Comparison of ENCODE assay signal across 21 cellular contexts in the genomic region with DNA sequence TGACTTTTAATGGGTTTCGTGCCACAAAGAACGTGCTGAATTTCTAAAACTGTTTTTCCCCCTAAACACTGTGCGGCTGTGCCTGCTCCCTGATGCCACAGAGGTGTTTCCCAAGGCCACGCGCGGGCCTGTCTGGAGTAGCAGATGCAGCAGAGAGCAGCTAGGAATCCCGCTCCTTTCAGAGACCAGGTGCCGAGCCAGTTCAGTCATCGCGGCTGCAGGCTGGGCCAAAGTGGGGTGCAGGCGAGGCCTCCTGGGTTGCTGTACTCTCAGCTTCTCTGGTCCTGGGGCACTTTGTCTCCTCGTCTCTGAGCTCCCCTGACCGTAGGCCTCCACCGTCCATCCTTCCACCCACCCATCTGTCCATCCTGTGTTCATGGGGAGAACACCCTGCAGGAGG. TPM values are rescaled to one million over a fixed set of nuclear protein-coding genes. Genes with fewer than 3 reads are reported as not detected.
A peak's percentile ranks its signal among the peaks of the same experiment; 100 is the strongest.
DNase-seq lines count a peak whose midpoint lies in the region; ATAC-seq and TF ChIP-seq lines count a peak whose summit lies in the region.
"Had no signal": no experiment of that assay in that cellular context is flagged by ENCODE, and none has a peak within 500 bp of the region (broad histone marks: within the 10 kb centered on the region; RNA-seq: fewer than 3 reads in every experiment).

No MANE protein-coding gene starts in this region.

- no peak for ATAC-seq in activated naive CD8-positive, alpha-beta T cell treated with anti-CD3 and anti-CD28 coated beads, Interleukin-2, amount 50 U/mL, for 24 hours
- no peak for ATAC-seq in RWPE2 (ENCODE audit: low read depth)
- no peak for ATAC-seq in lower lobe of right lung
- no peak for ATAC-seq in HG02970 (IDR thresholded peaks at IDR 0.05; ENCODE audit: low FRiP score, unreplicated experiment)
- ATAC-seq: GM12878, HCT116 had no signal

- H3K27ac ChIP-seq in RWPE2 (ENCODE audit: poor library complexity, severe bottlenecking) = no peak overlapping the region
- no peak overlapping the region for H3K27ac ChIP-seq in lower lobe of right lung
- H3K27ac ChIP-seq: 22Rv1, BLaER1, C4-2B, GM23248 had no signal

- H3K27me3 ChIP-seq in RWPE2 (ENCODE audit: insufficient read depth, poor library complexity, severe bottlenecking) = no peaks in the 10 kb centered on the region
- H3K27me3 ChIP-seq in lower lobe of right lung (ENCODE audit: low read depth) = no peaks in the 10 kb centered on the region
- H3K27me3 ChIP-seq: BLaER1 had no signal

- H3K4me1 ChIP-seq in RWPE2 (ENCODE audit: insufficient read depth, poor library complexity, severe bottlenecking) (no peaks in the 10 kb centered on the region), lower lobe of right lung (no peaks in the 10 kb centered on the region)
- H3K4me1 ChIP-seq: BLaER1 had no signal

- TF ChIP-seq CTCF in RWPE2 (IDR thresholded peaks at IDR 0.05; ENCODE audit: poor library complexity, severe bottlenecking) (no peak), lower lobe of right lung (IDR thresholded peaks at IDR 0.05) (no peak)

- H3K9me3 Mint-ChIP-seq in activated naive CD8-positive, alpha-beta T cell (ENCODE audit: low read depth) = no peaks in the 10 kb centered on the region
- H3K9me3 Mint-ChIP-seq in activated naive CD8-positive, alpha-beta T cell treated with anti-CD3 and anti-CD28 coated beads, Interleukin-2, amount 50 U/mL, for 24 hours = no peaks in the 10 kb centered on the region
- H3K9me3 Mint-ChIP-seq: CD4-positive, CD25-positive, alpha-beta regulatory T cell; CD8-positive, alpha-beta memory T cell; H9 had no signal

- H3K27me3 Mint-ChIP-seq in activated naive CD8-positive, alpha-beta T cell = no peaks in the 10 kb centered on the region
- H3K27me3 Mint-ChIP-seq in activated naive CD8-positive, alpha-beta T cell treated with anti-CD3 and anti-CD28 coated beads, Interleukin-2, amount 50 U/mL, for 24 hours = no peaks in the 10 kb centered on the region
- H3K27me3 Mint-ChIP-seq: B cell; CD4-positive, CD25-positive, alpha-beta regulatory T cell; CD8-positive, alpha-beta memory T cell had no signal

- H3K4me3 ChIP-seq in RWPE2 (ENCODE audit: severe bottlenecking) (no peak overlapping the region), lower lobe of right lung (no peak overlapping the region)
- H3K4me3 ChIP-seq: BLaER1, GM12878, GM23248 had no signal

- intact Hi-C loops in lower lobe of right lung (cut with DNase I) (no loop called here), posterior vena cava (cut with DNase I) (no loop called here)

- peaks cover 3% of the 10 kb centered on the region for H3K36me3 Mint-ChIP-seq in activated naive CD8-positive, alpha-beta T cell
- peaks cover 38% of the 10 kb centered on the region for H3K36me3 Mint-ChIP-seq in activated naive CD8-positive, alpha-beta T cell treated with anti-CD3 and anti-CD28 coated beads, Interleukin-2, amount 50 U/mL, for 24 hours (ENCODE audit: low read depth)

- peaks cover 25% of the 10 kb centered on the region for H3K4me1 Mint-ChIP-seq in activated naive CD8-positive, alpha-beta T cell (ENCODE audit: low read depth)
- H3K4me1 Mint-ChIP-seq in activated naive CD8-positive, alpha-beta T cell treated with anti-CD3 and anti-CD28 coated beads, Interleukin-2, amount 50 U/mL, for 24 hours = peaks cover 18% of the 10 kb centered on the region

- H3K36me3 ChIP-seq in RWPE2 (ENCODE audit: low read depth) (peaks cover 65% of the 10 kb centered on the region), lower lobe of right lung (peaks cover 85% of the 10 kb centered on the region)

- peak overlapping the region; percentile 41 for H3K27ac Mint-ChIP-seq in activated naive CD8-positive, alpha-beta T cell
- no peak overlapping the region for H3K27ac Mint-ChIP-seq in activated naive CD8-positive, alpha-beta T cell treated with anti-CD3 and anti-CD28 coated beads, Interleukin-2, amount 50 U/mL, for 24 hours
- H3K27ac Mint-ChIP-seq: B cell had no signal

- no peak overlapping the region for H3K4me3 Mint-ChIP-seq in activated naive CD8-positive, alpha-beta T cell
- H3K4me3 Mint-ChIP-seq in activated naive CD8-positive, alpha-beta T cell treated with anti-CD3 and anti-CD28 coated beads, Interleukin-2, amount 50 U/mL, for 24 hours = no peak overlapping the region
- H3K4me3 Mint-ChIP-seq: B cell; CD4-positive, CD25-positive, alpha-beta regulatory T cell; CD8-positive, alpha-beta memory T cell; H9 had no signal

- DNase-seq in activated naive CD8-positive, alpha-beta T cell treated with anti-CD3 and anti-CD28 coated beads, Interleukin-2, amount 50 U/mL, for 24 hours = no peak
- DNase-seq in RWPE2 (ENCODE audit: low spot score) (peak; percentile 20), lower lobe of right lung (peak; percentile 31), posterior vena cava (ENCODE audit: low spot score) (peak; percentile 77)
- DNase-seq in NK-92 treated with Interleukin-12 subunit alpha and Interleukin-12 subunit beta, amount 100 ng/mL, for 24 hours (lab: John Stamatoyannopoulos, UW) = no peak
- DNase-seq: CD4-positive, CD25-positive, alpha-beta regulatory T cell; CD8-positive, alpha-beta memory T cell; DMS 273 treated with DMSO at 0.1 percent for 48 hours; DMS79; EL; GDM1; GM23248; H9 had no signal

- H3K9me3 ChIP-seq in RWPE2 (ENCODE audit: severe bottlenecking) (no peaks in the 10 kb centered on the region), lower lobe of right lung (no peaks in the 10 kb centered on the region)
- H3K9me3 ChIP-seq: BLaER1 had no signal

RNA-seq across cellular contexts. Expression of gene DIP2A, which starts 17.4 kb away (rescaled TPM):
- total RNA-seq in lower lobe of right lung (41.0 TPM), posterior vena cava (10 to 100 TPM; 24.3 to 26.4 TPM)

Comparison
In these comparisons a context has a peak if more than half of its experiments do, and no peak if none do; other contexts are left out.
1. DNase-seq: peak in RWPE2 (single experiment), lower lobe of right lung (single experiment) and posterior vena cava (single experiment); none in activated naive CD8-positive, alpha-beta T cell treated with anti-CD3 and anti-CD28 coated beads, Interleukin-2, amount 50 U/mL, for 24 hours (single experiment) and NK-92 treated with Interleukin-12 subunit alpha and Interleukin-12 subunit beta, amount 100 ng/mL, for 24 hours (single experiment).